Comparison of ENCODE assay signal across 16 cellular contexts in genomic region chr14:70982204-70982603, GRCh38.
DNase-seq lines count a peak whose midpoint lies in the region; ATAC-seq, FAIRE-seq and TF ChIP-seq lines count a peak whose summit lies in the region.
"Had no signal": no experiment of that assay in that cellular context is flagged by ENCODE, and none has a peak within 500 bp of the region (broad histone marks: within the 10 kb centered on the region; RNA-seq: fewer than 3 reads in every experiment).

No MANE protein-coding gene starts in this region.

- H3K27me3 ChIP-seq in naive thymus-derived CD4-positive, alpha-beta T cell (ENCODE audit: control insufficient read depth in 2 of 2, insufficient read depth in 2 of 2, low read length in 2 of 2): no peaks in the 10 kb centered on the region
- H3K27me3 ChIP-seq: foreskin keratinocyte had no signal

- no peak for DNase-seq in activated CD4-positive, alpha-beta T cell treated with anti-CD3 and anti-CD28 coated beads, Interleukin-2, amount 10 ng/mL, durations not matched to agents 7 days and 5 days
- no peak for DNase-seq in activated CD4-positive, alpha-beta T cell treated with anti-CD3 and anti-CD28 coated beads, Interleukin-2, amount 50 U/mL, for 48 hours
- no peak for DNase-seq in D721Med (ENCODE audit: insufficient read length, low spot score)
- DNase-seq in T-helper 2 cell treated with Interferon-gamma antibody and Interleukin-4, amounts not matched to agents 5 μg/mL and 100 μg/mL, for 36 hours (ENCODE audit: low spot score): no peak
- no peak for DNase-seq in naive thymus-derived CD4-positive, alpha-beta T cell
- no peak for DNase-seq in NCI-H1436 treated with DMSO at 0.1 percent for 48 hours (lab: John Stamatoyannopoulos, UW)
- no peak for DNase-seq in superior temporal gyrus (ENCODE audit: extremely low spot score)
- DNase-seq: caudate nucleus; endodermal cell; foreskin keratinocyte; left ventricle myocardium inferior; naive B cell; NCI-H2107; NK-92 treated with Interleukin-12 subunit alpha and Interleukin-12 subunit beta, amount 100 ng/mL, for 24 hours had no signal

- CTCF ChIA-PET in activated CD4-positive, alpha-beta T cell treated with anti-CD3 and anti-CD28 coated beads, Interleukin-2, amount 10 ng/mL, durations not matched to agents 7 days and 5 days (lab: Charles Lee): interaction anchor here (1.1 kb wide), 1 partner anchor 97 kb away, joined by 3 read pairs; no protein-coding TSS in a partner anchor
- CTCF ChIA-PET in naive thymus-derived CD4-positive, alpha-beta T cell (lab: Charles Lee): interaction anchor here (0.6 to 1.9 kb wide), 5 partner anchors 9 to 164 kb away, joined by 4 to 9 read pairs (median 5); partner anchors contain the start of gene PCNX1

- H3K4me3 ChIP-seq in naive thymus-derived CD4-positive, alpha-beta T cell (ENCODE audit: low read length): peak overlapping the region; percentile 36
- H3K4me3 ChIP-seq: left ventricle myocardium inferior had no signal

- H3K4me3 Mint-ChIP-seq in activated CD4-positive, alpha-beta T cell treated with anti-CD3 and anti-CD28 coated beads, Interleukin-2, amount 10 ng/mL, durations not matched to agents 7 days and 5 days: no peak overlapping the region
- peak overlapping the region; percentile 44 for H3K4me3 Mint-ChIP-seq in T-helper 2 cell treated with Interferon-gamma antibody and Interleukin-4, amounts not matched to agents 5 μg/mL and 100 μg/mL, for 36 hours
- H3K4me3 Mint-ChIP-seq in naive thymus-derived CD4-positive, alpha-beta T cell: peak overlapping the region in 6 of 10 donors; percentile 17 to 71 (median 66)
- H3K4me3 Mint-ChIP-seq: endodermal cell, naive B cell had no signal

- no peaks in the 10 kb centered on the region for H3K27me3 Mint-ChIP-seq in activated CD4-positive, alpha-beta T cell treated with anti-CD3 and anti-CD28 coated beads, Interleukin-2, amount 10 ng/mL, durations not matched to agents 7 days and 5 days
- H3K27me3 Mint-ChIP-seq in T-helper 2 cell treated with Interferon-gamma antibody and Interleukin-4, amounts not matched to agents 5 μg/mL and 100 μg/mL, for 36 hours (ENCODE audit: low read depth): no peaks in the 10 kb centered on the region
- no peaks in the 10 kb centered on the region for H3K27me3 Mint-ChIP-seq in naive thymus-derived CD4-positive, alpha-beta T cell
- H3K27me3 Mint-ChIP-seq: naive B cell had no signal

- intact Hi-C loops in naive thymus-derived CD4-positive, alpha-beta T cell (cut with micrococcal nuclease): no loop called here

- H3K4me1 Mint-ChIP-seq in activated CD4-positive, alpha-beta T cell treated with anti-CD3 and anti-CD28 coated beads, Interleukin-2, amount 10 ng/mL, durations not matched to agents 7 days and 5 days: peaks cover 37% of the 10 kb centered on the region
- H3K4me1 Mint-ChIP-seq in T-helper 2 cell treated with Interferon-gamma antibody and Interleukin-4, amounts not matched to agents 5 μg/mL and 100 μg/mL, for 36 hours (ENCODE audit: low read depth): peaks cover 35% of the 10 kb centered on the region
- H3K4me1 Mint-ChIP-seq in naive thymus-derived CD4-positive, alpha-beta T cell: peaks cover 23 to 80% (median 63%) of the 10 kb centered on the region in 7 donors

- no peaks in the 10 kb centered on the region for H3K9me3 ChIP-seq in naive thymus-derived CD4-positive, alpha-beta T cell (ENCODE audit: control insufficient read depth in 2 of 3, low read length in 3 of 3)
- H3K9me3 ChIP-seq: left ventricle myocardium inferior had no signal

- POLR2A ChIA-PET in activated CD4-positive, alpha-beta T cell treated with anti-CD3 and anti-CD28 coated beads, Interleukin-2, amount 10 ng/mL, durations not matched to agents 7 days and 5 days (lab: Charles Lee): interaction anchor here (0.6 kb wide), 1 partner anchor 89 kb away, joined by 3 read pairs; no protein-coding TSS in a partner anchor
- POLR2A ChIA-PET in naive thymus-derived CD4-positive, alpha-beta T cell (lab: Charles Lee): interaction anchor here (0.6 to 1.8 kb wide), 2 partner anchors 16 to 67 kb away, joined by 3 to 4 read pairs; no protein-coding TSS in a partner anchor

- peak; percentile 11 for FAIRE-seq in D721Med (lab: Jason Lieb, UNC)

- H3K9me3 Mint-ChIP-seq in activated CD4-positive, alpha-beta T cell treated with anti-CD3 and anti-CD28 coated beads, Interleukin-2, amount 10 ng/mL, durations not matched to agents 7 days and 5 days: no peaks in the 10 kb centered on the region
- H3K9me3 Mint-ChIP-seq in T-helper 2 cell treated with Interferon-gamma antibody and Interleukin-4, amounts not matched to agents 5 μg/mL and 100 μg/mL, for 36 hours: no peaks in the 10 kb centered on the region
- no peaks in the 10 kb centered on the region for H3K9me3 Mint-ChIP-seq in naive thymus-derived CD4-positive, alpha-beta T cell
- H3K9me3 Mint-ChIP-seq: endodermal cell, naive B cell had no signal

- no peak for TF ChIP-seq CTCF in D721Med (IDR thresholded peaks at IDR 0.05; ENCODE audit: insufficient read depth, missing control alignments)

- no peak for ATAC-seq in naive thymus-derived CD4-positive, alpha-beta T cell
- ATAC-seq in HG03108 (IDR thresholded peaks at IDR 0.05; ENCODE audit: unreplicated experiment): no peak
- ATAC-seq: foreskin keratinocyte, Right ventricle myocardium inferior had no signal

- peak overlapping the region; percentile 6 for H3K27ac Mint-ChIP-seq in activated CD4-positive, alpha-beta T cell treated with anti-CD3 and anti-CD28 coated beads, Interleukin-2, amount 10 ng/mL, durations not matched to agents 7 days and 5 days
- no peak overlapping the region for H3K27ac Mint-ChIP-seq in T-helper 2 cell treated with Interferon-gamma antibody and Interleukin-4, amounts not matched to agents 5 μg/mL and 100 μg/mL, for 36 hours
- peak overlapping the region in 8 of 9 donors; percentile 21 to 91 (median 82) for H3K27ac Mint-ChIP-seq in naive thymus-derived CD4-positive, alpha-beta T cell
- H3K27ac Mint-ChIP-seq: endodermal cell had no signal

- peaks cover 32 to 37% of the 10 kb centered on the region in 2 donors for H3K4me1 ChIP-seq in naive thymus-derived CD4-positive, alpha-beta T cell (ENCODE audit: control insufficient read depth in 2 of 2, insufficient read depth in 2 of 2, low read length in 2 of 2)

- H3K36me3 ChIP-seq in naive thymus-derived CD4-positive, alpha-beta T cell (ENCODE audit: control insufficient read depth in 2 of 3, insufficient read depth in 3 of 3, low read length in 3 of 3): peaks cover 0 to 14% (median 0%) of the 10 kb centered on the region in 3 experiments

- H3K27ac ChIP-seq in naive thymus-derived CD4-positive, alpha-beta T cell (ENCODE audit: low read depth, low read length): peak overlapping the region; percentile 50
- H3K27ac ChIP-seq: foreskin keratinocyte had no signal

- peaks cover 27% of the 10 kb centered on the region for H3K36me3 Mint-ChIP-seq in activated CD4-positive, alpha-beta T cell treated with anti-CD3 and anti-CD28 coated beads, Interleukin-2, amount 10 ng/mL, durations not matched to agents 7 days and 5 days (ENCODE audit: low read depth)
- H3K36me3 Mint-ChIP-seq in T-helper 2 cell treated with Interferon-gamma antibody and Interleukin-4, amounts not matched to agents 5 μg/mL and 100 μg/mL, for 36 hours (ENCODE audit: low read depth): peaks cover 44% of the 10 kb centered on the region
- H3K36me3 Mint-ChIP-seq in naive thymus-derived CD4-positive, alpha-beta T cell: peaks cover 3 to 28% (median 20%) of the 10 kb centered on the region in 5 donors
